In the genomic region with DNA sequence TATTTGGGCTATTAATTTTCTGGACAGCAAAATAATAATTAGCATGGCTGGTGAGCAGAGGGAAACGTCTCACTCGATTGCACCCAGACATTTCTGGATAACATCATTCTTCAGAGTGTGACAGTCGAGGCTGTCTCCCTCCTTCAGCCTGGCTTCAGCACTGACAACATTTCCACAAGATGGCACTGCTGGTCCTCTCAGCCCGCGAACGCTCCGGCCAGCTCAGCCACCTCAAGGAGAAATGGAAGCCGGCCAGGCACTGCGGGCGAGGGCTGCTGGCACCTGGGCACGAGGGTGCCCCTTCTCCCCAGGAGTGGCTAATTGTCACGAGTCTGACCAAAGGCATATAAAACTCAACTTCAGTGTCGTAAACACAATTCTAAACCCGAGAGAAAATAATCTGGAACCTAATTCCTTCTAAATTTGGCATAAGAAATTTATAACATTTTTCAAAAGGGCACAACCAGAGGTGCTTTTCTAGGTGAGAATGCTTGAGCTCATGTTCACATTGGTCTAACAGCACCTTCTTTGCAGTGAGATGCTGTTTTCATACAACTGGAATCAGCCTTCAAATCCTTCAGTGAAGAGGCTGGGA, we compare ENCODE assay signal across 1 cellular context.
A peak's percentile ranks its signal among the peaks of the same experiment; 100 is the strongest.
TF ChIP-seq lines count a peak whose summit lies in the region.

No MANE protein-coding gene starts in this region.

TF ChIP-seq in SK-N-SH, 30 proteins besides CTCF, POLR2A, EP300 and RAD21 (continued from another document):
- 0 out of 2 replicates have a peak, but pooled peaks have one; percentile 31 for TF ChIP-seq MXI1 (IDR thresholded peaks at IDR 0.05; ENCODE audit: low read depth, low read length)
- TF ChIP-seq, protein P1, sequence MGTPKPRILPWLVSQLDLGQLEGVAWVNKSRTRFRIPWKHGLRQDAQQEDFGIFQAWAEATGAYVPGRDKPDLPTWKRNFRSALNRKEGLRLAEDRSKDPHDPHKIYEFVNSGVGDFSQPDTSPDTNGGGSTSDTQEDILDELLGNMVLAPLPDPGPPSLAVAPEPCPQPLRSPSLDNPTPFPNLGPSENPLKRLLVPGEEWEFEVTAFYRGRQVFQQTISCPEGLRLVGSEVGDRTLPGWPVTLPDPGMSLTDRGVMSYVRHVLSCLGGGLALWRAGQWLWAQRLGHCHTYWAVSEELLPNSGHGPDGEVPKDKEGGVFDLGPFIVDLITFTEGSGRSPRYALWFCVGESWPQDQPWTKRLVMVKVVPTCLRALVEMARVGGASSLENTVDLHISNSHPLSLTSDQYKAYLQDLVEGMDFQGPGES (IDR thresholded peaks at IDR 0.05; ENCODE audit: low read depth, low read length) = no peak
- peak; percentile 22; the same call in 1 of the 2 replicates for TF ChIP-seq RFX5 (IDR thresholded peaks at IDR 0.05; ENCODE audit: low read length)
